8 cellular contexts compared by ENCODE assay signal in genomic region chr2:138090330-138090729, GRCh38.
A peak's percentile ranks its signal among the peaks of the same experiment; 100 is the strongest.
DNase-seq lines count a peak whose midpoint lies in the region; ATAC-seq and TF ChIP-seq lines count a peak whose summit lies in the region.

No MANE protein-coding gene starts in this region.

- H3K36me3 ChIP-seq in DOHH2 (ENCODE audit: control insufficient read depth, low read length) (no peaks in the 10 kb centered on the region), heart right ventricle (no peaks in the 10 kb centered on the region), thyroid gland (no peaks in the 10 kb centered on the region)

- TF ChIP-seq CTCF in DOHH2 (IDR thresholded peaks at IDR 0.05; ENCODE audit: low read depth, low read length, poor library complexity, severe bottlenecking) (peak; percentile 40), heart right ventricle (IDR thresholded peaks at IDR 0.05) (peak in 8 of 9 donors; percentile 17 to 65 (median 48)), thyroid gland (IDR thresholded peaks at IDR 0.05) (peak in 4 of 6 experiments; percentile 26 to 53 (median 36))

- H3K27me3 ChIP-seq in DOHH2 (ENCODE audit: control insufficient read depth, low read length) (no peaks in the 10 kb centered on the region), heart right ventricle (no peaks in the 10 kb centered on the region), thyroid gland (no peaks in the 10 kb centered on the region)

- no peaks in the 10 kb centered on the region for H3F3A ChIP-seq in DOHH2 (ENCODE audit: control insufficient read depth, insufficient read depth)

- no peaks in the 10 kb centered on the region for H3K9me3 ChIP-seq in DOHH2 (ENCODE audit: control insufficient read depth, insufficient read depth, low read length)
- H3K9me3 ChIP-seq in heart right ventricle: no peaks in the 10 kb centered on the region
- H3K9me3 ChIP-seq in thyroid gland: no peaks in the 10 kb centered on the region

- H3K79me2 ChIP-seq in DOHH2 (ENCODE audit: control insufficient read depth, low read length): no peaks in the 10 kb centered on the region

- ATAC-seq in GM21423 (IDR thresholded peaks at IDR 0.05; ENCODE audit: unreplicated experiment) (peak; percentile 89), heart right ventricle (peak in 3 of 8 donors; percentile 47 to 58 (median 49))

- no peaks in the 10 kb centered on the region for H4K20me1 ChIP-seq in DOHH2 (ENCODE audit: control insufficient read depth, insufficient read depth, low read depth, low read length)

- no peaks in the 10 kb centered on the region for H3K4me1 Mint-ChIP-seq in immature natural killer cell

- H3K4me3 Mint-ChIP-seq in immature natural killer cell: no peak overlapping the region

- TF ChIP-seq POLR2A in thyroid gland (IDR thresholded peaks at IDR 0.05): no peak

- peaks cover 0 to 21% (median 4%) of the 10 kb centered on the region in 6 donors for H3K9me3 Mint-ChIP-seq in immature natural killer cell

- H3K27ac Mint-ChIP-seq in immature natural killer cell: no peak overlapping the region

- H3K4me3 ChIP-seq in DOHH2 (ENCODE audit: low read length) (no peak overlapping the region), heart right ventricle (no peak overlapping the region), thyroid gland (replicated peaks in 1 of 3) (no peak overlapping the region)
- no peak overlapping the region for H3K4me3 ChIP-seq in Jurkat, Clone E6-1 (ENCODE audit: low read length)

- no peaks in the 10 kb centered on the region for H3K4me1 ChIP-seq in DOHH2 (ENCODE audit: control insufficient read depth, low read length)
- H3K4me1 ChIP-seq in heart right ventricle: peaks cover 0 to 9% (median 0%) of the 10 kb centered on the region in 9 donors
- H3K4me1 ChIP-seq in thyroid gland: no peaks in the 10 kb centered on the region

- WGBS in heart right ventricle, 2 donors: 89 to 97% methylated on average over 1 of the region's 1 CpG
- 91 to 92% methylated on average over 1 of the region's 1 CpG for WGBS in thyroid gland, 2 donors

- H3K36me3 Mint-ChIP-seq in immature natural killer cell: no peaks in the 10 kb centered on the region

- DNase-seq in Jurkat, Clone E6-1 (ENCODE audit: low read depth, low spot score): peak; percentile 32
- peak; percentile 18 for DNase-seq in SK-N-DZ (ENCODE audit: low spot score)
- DNase-seq in heart right ventricle: no peak
- no peak for DNase-seq in thyroid gland
- DNase-seq in nucleus accumbens (lab: John Stamatoyannopoulos, UW): no peak
- no peak for DNase-seq in immature natural killer cell

- H3K27ac ChIP-seq in DOHH2 (ENCODE audit: low read depth, low read length) (no peak overlapping the region), heart right ventricle (no peak overlapping the region), thyroid gland (no peak overlapping the region)

- no peaks in the 10 kb centered on the region for H3K27me3 Mint-ChIP-seq in immature natural killer cell (ENCODE audit: low read depth in 3 of 3)

- H3K9me2 ChIP-seq in DOHH2 (replicated peaks; ENCODE audit: control insufficient read depth, low read length): no peaks in the 10 kb centered on the region

- no peak overlapping the region for H3K4me2 ChIP-seq in DOHH2 (ENCODE audit: low read length)

- intact Hi-C loops in heart right ventricle (cut with DNase I) (loop anchor here in 3 of 10 donors (5.0 kb wide), 1 partner anchor 143 kb away; no protein-coding TSS in a partner anchor), thyroid gland (cut with DNase I) (no loop called here)

Comparison
In these comparisons a context has a peak if more than half of its experiments do, and no peak if none do; other contexts are left out.
1. DNase-seq: peak in Jurkat, Clone E6-1 (single experiment) and SK-N-DZ (single experiment); none in heart right ventricle (0 of 2), thyroid gland (0 of 2), nucleus accumbens (0 of 56) and immature natural killer cell (0 of 3).
2. Peak in every context shown above with its lines, with median percentiles within 50 percentile points of each other: CTCF ChIP-seq.